Comparison of ENCODE assay signal across 12 cellular contexts in genomic region chr1:9843576-9843945, GRCh38. TPM values are rescaled to one million over a fixed set of nuclear protein-coding genes. Genes with fewer than 3 reads are reported as not detected.
DNase-seq lines count a peak whose midpoint lies in the region; ATAC-seq and TF ChIP-seq lines count a peak whose summit lies in the region.
"Had no signal": no experiment of that assay in that cellular context is flagged by ENCODE, and none has a peak within 500 bp of the region (broad histone marks: within the 10 kb centered on the region; RNA-seq: fewer than 3 reads in every experiment).

No MANE protein-coding gene starts in this region.

- CTCF ChIA-PET in CD8-positive, alpha-beta memory T cell (lab: Charles Lee) = interaction anchor here (0.6 to 1.3 kb wide), 3 partner anchors 25 to 206 kb away, joined by 3 to 5 read pairs (median 3); no protein-coding TSS in a partner anchor

- no peak for ATAC-seq in activated naive CD4-positive, alpha-beta T cell treated with anti-CD3 and anti-CD28 coated beads, Interleukin-2, amount 50 U/mL, for 72 hours

- no peak for TF ChIP-seq RAD21 in Ishikawa (IDR thresholded peaks at IDR 0.05; ENCODE audit: low read depth)

- H3K27ac ChIP-seq in cingulate gyrus (ENCODE audit: low read depth, low read length) (peak overlapping the region; percentile 93), prostate gland (peak overlapping the region; percentile 82 to 91)
- H3K27ac ChIP-seq in CD8-positive, alpha-beta memory T cell (ENCODE audit: low read depth, low read length) = no peak overlapping the region
- H3K27ac ChIP-seq: left lung had no signal

- H3K4me1 ChIP-seq in prostate gland (replicated peaks) = peaks cover 15% of the 10 kb centered on the region
- H3K4me1 ChIP-seq in CD8-positive, alpha-beta memory T cell (ENCODE audit: insufficient read depth, low read length) = no peaks in the 10 kb centered on the region

- no peaks in the 10 kb centered on the region for H3K9me3 ChIP-seq in prostate gland
- no peaks in the 10 kb centered on the region for H3K9me3 ChIP-seq in CD8-positive, alpha-beta memory T cell (ENCODE audit: low read length)
- H3K9me3 ChIP-seq: left lung, thoracic aorta had no signal

- H3K36me3 ChIP-seq in prostate gland = no peaks in the 10 kb centered on the region
- no peaks in the 10 kb centered on the region for H3K36me3 ChIP-seq in CD8-positive, alpha-beta memory T cell (ENCODE audit: insufficient read depth, low read length)
- H3K36me3 ChIP-seq: thoracic aorta had no signal

- no peak for TF ChIP-seq POLR2A in prostate gland (IDR thresholded peaks at IDR 0.05)

- intact Hi-C loops in prostate gland (cut with DNase I) = no loop called here

- H3K27ac Mint-ChIP-seq in CD8-positive, alpha-beta memory T cell = peak overlapping the region in 1 of 8 donors; percentile 33
- H3K27ac Mint-ChIP-seq in activated naive CD4-positive, alpha-beta T cell treated with anti-CD3 and anti-CD28 coated beads, Interleukin-2, amount 50 U/mL, for 72 hours = no peak overlapping the region

- no peaks in the 10 kb centered on the region for H3K36me3 Mint-ChIP-seq in CD8-positive, alpha-beta memory T cell
- no peaks in the 10 kb centered on the region for H3K36me3 Mint-ChIP-seq in activated naive CD4-positive, alpha-beta T cell treated with anti-CD3 and anti-CD28 coated beads, Interleukin-2, amount 50 U/mL, for 72 hours

- H3K27me3 ChIP-seq in prostate gland (replicated peaks; ENCODE audit: insufficient read depth) = no peaks in the 10 kb centered on the region
- H3K27me3 ChIP-seq in CD8-positive, alpha-beta memory T cell (ENCODE audit: insufficient read depth, low read length, poor library complexity, severe bottlenecking) = no peaks in the 10 kb centered on the region
- H3K27me3 ChIP-seq: left lung had no signal

- no peak overlapping the region for H3K4me3 Mint-ChIP-seq in CD8-positive, alpha-beta memory T cell

- peaks cover 0 to 2% (median 0%) of the 10 kb centered on the region in 3 donors for H3K4me1 Mint-ChIP-seq in CD8-positive, alpha-beta memory T cell

- no peaks in the 10 kb centered on the region for H3K9me3 Mint-ChIP-seq in CD8-positive, alpha-beta memory T cell
- no peaks in the 10 kb centered on the region for H3K9me3 Mint-ChIP-seq in activated naive CD4-positive, alpha-beta T cell treated with anti-CD3 and anti-CD28 coated beads, Interleukin-2, amount 50 U/mL, for 72 hours

- H3K4me3 ChIP-seq in prostate gland = no peak overlapping the region
- no peak overlapping the region for H3K4me3 ChIP-seq in CD8-positive, alpha-beta memory T cell (ENCODE audit: low read length)
- H3K4me3 ChIP-seq: left lung had no signal

- TF ChIP-seq CTCF in prostate gland (IDR thresholded peaks at IDR 0.05) = peak in 1 of 4 experiments; percentile 4

- DNase-seq in NCI-H69 (lab: John Stamatoyannopoulos, UW) = peak; percentile 95
- peak; percentile 91 for DNase-seq in prostate gland (ENCODE audit: low spot score)
- DNase-seq in activated CD4-positive, alpha-beta T cell treated with anti-CD3 and anti-CD28 coated beads for 4 hours = no peak
- no peak for DNase-seq in CD8-positive, alpha-beta memory T cell
- DNase-seq in activated naive CD4-positive, alpha-beta T cell treated with anti-CD3 and anti-CD28 coated beads, Interleukin-2, amount 50 U/mL, for 72 hours (ENCODE audit: low spot score in 2 of 2) = no peak
- DNase-seq in NCI-H187 treated with DMSO at 0.1 percent for 48 hours (lab: John Stamatoyannopoulos, UW) = no peak
- DNase-seq: activated CD8-positive, alpha-beta memory T cell treated with anti-CD3 and anti-CD28 coated beads, Interleukin-2, amount 50 U/mL, for 48 hours; T-helper 2 cell had no signal

- TF ChIP-seq EP300 in Ishikawa (IDR thresholded peaks at IDR 0.05; ENCODE audit: borderline replicate concordance) = no peak

- 29% methylated on average over 7 of the region's 7 CpGs for WGBS in prostate gland

- no peaks in the 10 kb centered on the region for H3K27me3 Mint-ChIP-seq in CD8-positive, alpha-beta memory T cell

- POLR2A ChIA-PET in CD8-positive, alpha-beta memory T cell (lab: Charles Lee) = no interaction called here

TF ChIP-seq in Ishikawa, 13 proteins besides CTCF, POLR2A, EP300 and RAD21:
- no peak for TF ChIP-seq ZBTB7A (IDR thresholded peaks at IDR 0.05; ENCODE audit: low read depth)
- 0 out of 2 replicates have a peak, but pooled peaks have one; percentile 20 for TF ChIP-seq TCF12 (IDR thresholded peaks at IDR 0.05; ENCODE audit: low read depth)

RNA-seq across cellular contexts. Expression of gene CLSTN1, which starts 19.8 kb away (rescaled TPM):
- total RNA-seq in prostate gland = 100 to 1,000 TPM; 133 to 230 TPM
- 10 to 100 TPM; 38.4 to 40.8 TPM for total RNA-seq in CD8-positive, alpha-beta memory T cell
- 48.2 TPM for polyA plus RNA-seq in CD8-positive, alpha-beta memory T cell
- total RNA-seq in activated naive CD4-positive, alpha-beta T cell treated with anti-CD3 and anti-CD28 coated beads, Interleukin-2, amount 50 U/mL, for 72 hours = 10 to 100 TPM; 15.6 to 43.3 TPM

Comparison
In these comparisons a context has a peak if more than half of its experiments do, and no peak if none do; other contexts are left out.
1. DNase-seq: peak in NCI-H69 (single experiment) and prostate gland (single experiment); none in activated CD4-positive, alpha-beta T cell treated with anti-CD3 and anti-CD28 coated beads for 4 hours (0 of 2), CD8-positive, alpha-beta memory T cell (0 of 5), activated naive CD4-positive, alpha-beta T cell treated with anti-CD3 and anti-CD28 coated beads, Interleukin-2, amount 50 U/mL, for 72 hours (0 of 2) and NCI-H187 treated with DMSO at 0.1 percent for 48 hours (single experiment).